Comparison of ENCODE assay signal across 1 cellular context in the genomic region with DNA sequence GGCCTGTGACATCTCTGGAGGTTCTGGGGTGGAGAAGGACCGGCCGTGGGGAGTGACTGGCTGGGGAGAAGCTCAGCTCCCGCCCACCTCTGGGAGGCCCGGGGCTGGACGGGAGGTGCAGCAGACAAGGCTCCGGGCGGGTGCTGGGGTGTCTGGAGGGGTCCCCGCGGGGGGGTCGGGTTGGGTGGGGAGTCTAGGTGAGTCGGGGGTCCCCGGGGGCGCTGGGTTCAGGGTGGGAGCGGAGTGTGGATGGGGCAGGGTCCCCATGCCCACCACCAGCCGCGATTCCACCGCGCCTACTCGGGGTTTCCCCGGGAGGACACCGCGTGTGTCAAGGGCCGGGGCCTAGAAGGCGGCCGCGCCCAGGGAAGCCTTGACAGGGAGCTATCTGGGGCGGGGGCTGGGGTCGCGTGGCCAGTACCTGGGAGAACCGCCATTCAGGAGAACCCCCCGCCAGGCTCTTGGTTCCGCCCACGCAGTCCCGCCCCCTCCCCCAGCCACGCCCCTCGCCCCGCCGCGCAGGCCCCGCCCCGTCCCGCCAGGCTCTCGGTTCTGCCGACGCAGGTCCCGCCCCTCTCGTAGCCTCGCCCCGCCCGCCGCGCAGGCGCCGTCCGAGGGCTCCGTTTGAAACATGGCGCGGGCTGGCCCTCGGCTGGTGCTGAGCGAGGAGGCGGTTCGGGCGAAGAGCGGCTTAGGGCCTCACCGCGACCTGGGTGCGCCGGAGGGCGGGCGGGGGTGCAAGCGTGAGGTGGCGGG.
TF ChIP-seq lines count a peak whose summit lies in the region.

A gene with protein sequence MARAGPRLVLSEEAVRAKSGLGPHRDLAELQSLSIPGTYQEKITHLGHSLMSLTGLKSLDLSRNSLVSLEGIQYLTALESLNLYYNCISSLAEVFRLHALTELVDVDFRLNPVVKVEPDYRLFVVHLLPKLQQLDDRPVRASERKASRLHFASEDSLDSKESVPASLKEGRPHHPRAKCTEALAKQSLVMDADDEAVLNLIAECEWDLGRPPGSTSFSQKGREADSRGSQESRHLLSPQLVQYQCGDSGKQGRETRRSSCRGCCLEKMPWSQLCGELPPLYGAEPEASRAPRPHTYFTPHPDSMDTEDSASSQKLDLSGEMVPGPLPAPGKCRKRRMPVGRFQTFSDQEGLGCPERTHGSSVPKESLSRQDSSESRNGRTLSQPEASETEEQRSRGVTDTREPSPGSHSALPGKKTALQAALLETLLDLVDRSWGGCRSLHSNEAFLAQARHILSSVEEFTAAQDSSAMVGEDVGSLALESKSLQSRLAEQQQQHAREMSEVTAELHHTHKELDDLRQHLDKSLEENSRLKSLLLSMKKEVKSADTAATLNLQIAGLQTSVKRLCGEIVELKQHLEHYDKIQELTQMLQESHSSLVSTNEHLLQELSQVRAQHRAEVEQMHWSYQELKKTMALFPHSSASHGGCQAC (plus strand): TSS at position 610 of the 756 bp plus-strand sequence. CDS start 22 bp downstream, at position 632.

TF ChIP-seq in K562, 482 proteins besides CTCF, POLR2A, EP300 and RAD21 (continued from another document and continues in another):
- TF ChIP-seq, protein P1, sequence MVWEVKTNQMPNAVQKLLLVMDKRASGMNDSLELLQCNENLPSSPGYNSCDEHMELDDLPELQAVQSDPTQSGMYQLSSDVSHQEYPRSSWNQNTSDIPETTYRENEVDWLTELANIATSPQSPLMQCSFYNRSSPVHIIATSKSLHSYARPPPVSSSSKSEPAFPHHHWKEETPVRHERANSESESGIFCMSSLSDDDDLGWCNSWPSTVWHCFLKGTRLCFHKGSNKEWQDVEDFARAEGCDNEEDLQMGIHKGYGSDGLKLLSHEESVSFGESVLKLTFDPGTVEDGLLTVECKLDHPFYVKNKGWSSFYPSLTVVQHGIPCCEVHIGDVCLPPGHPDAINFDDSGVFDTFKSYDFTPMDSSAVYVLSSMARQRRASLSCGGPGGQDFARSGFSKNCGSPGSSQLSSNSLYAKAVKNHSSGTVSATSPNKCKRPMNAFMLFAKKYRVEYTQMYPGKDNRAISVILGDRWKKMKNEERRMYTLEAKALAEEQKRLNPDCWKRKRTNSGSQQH (CRISPR knock-in tag; IDR thresholded peaks at IDR 0.05), result no peak
- TF ChIP-seq, protein P2, sequence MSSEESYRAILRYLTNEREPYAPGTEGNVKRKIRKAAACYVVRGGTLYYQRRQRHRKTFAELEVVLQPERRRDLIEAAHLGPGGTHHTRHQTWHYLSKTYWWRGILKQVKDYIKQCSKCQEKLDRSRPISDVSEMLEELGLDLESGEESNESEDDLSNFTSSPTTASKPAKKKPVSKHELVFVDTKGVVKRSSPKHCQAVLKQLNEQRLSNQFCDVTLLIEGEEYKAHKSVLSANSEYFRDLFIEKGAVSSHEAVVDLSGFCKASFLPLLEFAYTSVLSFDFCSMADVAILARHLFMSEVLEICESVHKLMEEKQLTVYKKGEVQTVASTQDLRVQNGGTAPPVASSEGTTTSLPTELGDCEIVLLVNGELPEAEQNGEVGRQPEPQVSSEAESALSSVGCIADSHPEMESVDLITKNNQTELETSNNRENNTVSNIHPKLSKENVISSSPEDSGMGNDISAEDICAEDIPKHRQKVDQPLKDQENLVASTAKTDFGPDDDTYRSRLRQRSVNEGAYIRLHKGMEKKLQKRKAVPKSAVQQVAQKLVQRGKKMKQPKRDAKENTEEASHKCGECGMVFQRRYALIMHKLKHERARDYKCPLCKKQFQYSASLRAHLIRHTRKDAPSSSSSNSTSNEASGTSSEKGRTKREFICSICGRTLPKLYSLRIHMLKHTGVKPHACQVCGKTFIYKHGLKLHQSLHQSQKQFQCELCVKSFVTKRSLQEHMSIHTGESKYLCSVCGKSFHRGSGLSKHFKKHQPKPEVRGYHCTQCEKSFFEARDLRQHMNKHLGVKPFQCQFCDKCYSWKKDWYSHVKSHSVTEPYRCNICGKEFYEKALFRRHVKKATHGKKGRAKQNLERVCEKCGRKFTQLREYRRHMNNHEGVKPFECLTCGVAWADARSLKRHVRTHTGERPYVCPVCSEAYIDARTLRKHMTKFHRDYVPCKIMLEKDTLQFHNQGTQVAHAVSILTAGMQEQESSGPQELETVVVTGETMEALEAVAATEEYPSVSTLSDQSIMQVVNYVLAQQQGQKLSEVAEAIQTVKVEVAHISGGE (CRISPR knock-in tag; IDR thresholded peaks at IDR 0.05), result peak in 1 of 3 experiments; percentile 35; a peak in 1 of 6 replicates
- TF ChIP-seq, protein P3, sequence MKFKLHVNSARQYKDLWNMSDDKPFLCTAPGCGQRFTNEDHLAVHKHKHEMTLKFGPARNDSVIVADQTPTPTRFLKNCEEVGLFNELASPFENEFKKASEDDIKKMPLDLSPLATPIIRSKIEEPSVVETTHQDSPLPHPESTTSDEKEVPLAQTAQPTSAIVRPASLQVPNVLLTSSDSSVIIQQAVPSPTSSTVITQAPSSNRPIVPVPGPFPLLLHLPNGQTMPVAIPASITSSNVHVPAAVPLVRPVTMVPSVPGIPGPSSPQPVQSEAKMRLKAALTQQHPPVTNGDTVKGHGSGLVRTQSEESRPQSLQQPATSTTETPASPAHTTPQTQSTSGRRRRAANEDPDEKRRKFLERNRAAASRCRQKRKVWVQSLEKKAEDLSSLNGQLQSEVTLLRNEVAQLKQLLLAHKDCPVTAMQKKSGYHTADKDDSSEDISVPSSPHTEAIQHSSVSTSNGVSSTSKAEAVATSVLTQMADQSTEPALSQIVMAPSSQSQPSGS (CRISPR knock-in tag; IDR thresholded peaks at IDR 0.05), result no peak
- TF ChIP-seq SMC3 (conservative IDR thresholded peaks at IDR 0.05; ENCODE audit: insufficient read depth, low read depth, low read length), result no peak
- TF ChIP-seq FOXK2 (conservative IDR thresholded peaks at IDR 0.05 in 1 of 2, IDR thresholded peaks at IDR 0.05 in 1 of 2; ENCODE audit: low read depth in 2 of 2), result peak in 1 of 2 experiments; percentile 77; a peak in 2 of 4 replicates
- TF ChIP-seq NFE2L1 (tag; IDR thresholded peaks at IDR 0.05; ENCODE audit: borderline replicate concordance, low read depth), result no peak
- no peak for TF ChIP-seq KLF10 (CRISPR knock-in tag; IDR thresholded peaks at IDR 0.05)
- TF ChIP-seq, protein P4, sequence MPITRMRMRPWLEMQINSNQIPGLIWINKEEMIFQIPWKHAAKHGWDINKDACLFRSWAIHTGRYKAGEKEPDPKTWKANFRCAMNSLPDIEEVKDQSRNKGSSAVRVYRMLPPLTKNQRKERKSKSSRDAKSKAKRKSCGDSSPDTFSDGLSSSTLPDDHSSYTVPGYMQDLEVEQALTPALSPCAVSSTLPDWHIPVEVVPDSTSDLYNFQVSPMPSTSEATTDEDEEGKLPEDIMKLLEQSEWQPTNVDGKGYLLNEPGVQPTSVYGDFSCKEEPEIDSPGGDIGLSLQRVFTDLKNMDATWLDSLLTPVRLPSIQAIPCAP (CRISPR knock-in tag; IDR thresholded peaks at IDR 0.05; ENCODE audit: borderline replicate concordance), result no peak
- TF ChIP-seq PML (IDR thresholded peaks at IDR 0.05; ENCODE audit: low read length), result peak; percentile 7; the same call in 1 of the 2 replicates
- TF ChIP-seq, protein P5, sequence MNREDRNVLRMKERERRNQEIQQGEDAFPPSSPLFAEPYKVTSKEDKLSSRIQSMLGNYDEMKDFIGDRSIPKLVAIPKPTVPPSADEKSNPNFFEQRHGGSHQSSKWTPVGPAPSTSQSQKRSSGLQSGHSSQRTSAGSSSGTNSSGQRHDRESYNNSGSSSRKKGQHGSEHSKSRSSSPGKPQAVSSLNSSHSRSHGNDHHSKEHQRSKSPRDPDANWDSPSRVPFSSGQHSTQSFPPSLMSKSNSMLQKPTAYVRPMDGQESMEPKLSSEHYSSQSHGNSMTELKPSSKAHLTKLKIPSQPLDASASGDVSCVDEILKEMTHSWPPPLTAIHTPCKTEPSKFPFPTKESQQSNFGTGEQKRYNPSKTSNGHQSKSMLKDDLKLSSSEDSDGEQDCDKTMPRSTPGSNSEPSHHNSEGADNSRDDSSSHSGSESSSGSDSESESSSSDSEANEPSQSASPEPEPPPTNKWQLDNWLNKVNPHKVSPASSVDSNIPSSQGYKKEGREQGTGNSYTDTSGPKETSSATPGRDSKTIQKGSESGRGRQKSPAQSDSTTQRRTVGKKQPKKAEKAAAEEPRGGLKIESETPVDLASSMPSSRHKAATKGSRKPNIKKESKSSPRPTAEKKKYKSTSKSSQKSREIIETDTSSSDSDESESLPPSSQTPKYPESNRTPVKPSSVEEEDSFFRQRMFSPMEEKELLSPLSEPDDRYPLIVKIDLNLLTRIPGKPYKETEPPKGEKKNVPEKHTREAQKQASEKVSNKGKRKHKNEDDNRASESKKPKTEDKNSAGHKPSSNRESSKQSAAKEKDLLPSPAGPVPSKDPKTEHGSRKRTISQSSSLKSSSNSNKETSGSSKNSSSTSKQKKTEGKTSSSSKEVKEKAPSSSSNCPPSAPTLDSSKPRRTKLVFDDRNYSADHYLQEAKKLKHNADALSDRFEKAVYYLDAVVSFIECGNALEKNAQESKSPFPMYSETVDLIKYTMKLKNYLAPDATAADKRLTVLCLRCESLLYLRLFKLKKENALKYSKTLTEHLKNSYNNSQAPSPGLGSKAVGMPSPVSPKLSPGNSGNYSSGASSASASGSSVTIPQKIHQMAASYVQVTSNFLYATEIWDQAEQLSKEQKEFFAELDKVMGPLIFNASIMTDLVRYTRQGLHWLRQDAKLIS (CRISPR knock-in tag; IDR thresholded peaks at IDR 0.05), result no peak
- TF ChIP-seq ZNF707 (CRISPR knock-in tag; conservative IDR thresholded peaks at IDR 0.05), result no peak
- no peak for TF ChIP-seq NEUROD1 (IDR thresholded peaks at IDR 0.05; ENCODE audit: borderline replicate concordance, low read depth, low read length, partially characterized antibody)
- no peak for TF ChIP-seq ZNF77 (CRISPR knock-in tag; IDR thresholded peaks at IDR 0.05)
- no peak for TF ChIP-seq TEAD4 (IDR thresholded peaks at IDR 0.05; ENCODE audit: low read length)
- TF ChIP-seq TEAD4 (CRISPR knock-in tag; IDR thresholded peaks at IDR 0.05; ENCODE audit: borderline replicate concordance), result no peak
- TF ChIP-seq NONO (IDR thresholded peaks at IDR 0.05; ENCODE audit: low read depth in 2 of 2, low read length in 1 of 2), result peak in 1 of 2 experiments; percentile 95; a peak in 2 of 4 replicates
- TF ChIP-seq, protein P6, sequence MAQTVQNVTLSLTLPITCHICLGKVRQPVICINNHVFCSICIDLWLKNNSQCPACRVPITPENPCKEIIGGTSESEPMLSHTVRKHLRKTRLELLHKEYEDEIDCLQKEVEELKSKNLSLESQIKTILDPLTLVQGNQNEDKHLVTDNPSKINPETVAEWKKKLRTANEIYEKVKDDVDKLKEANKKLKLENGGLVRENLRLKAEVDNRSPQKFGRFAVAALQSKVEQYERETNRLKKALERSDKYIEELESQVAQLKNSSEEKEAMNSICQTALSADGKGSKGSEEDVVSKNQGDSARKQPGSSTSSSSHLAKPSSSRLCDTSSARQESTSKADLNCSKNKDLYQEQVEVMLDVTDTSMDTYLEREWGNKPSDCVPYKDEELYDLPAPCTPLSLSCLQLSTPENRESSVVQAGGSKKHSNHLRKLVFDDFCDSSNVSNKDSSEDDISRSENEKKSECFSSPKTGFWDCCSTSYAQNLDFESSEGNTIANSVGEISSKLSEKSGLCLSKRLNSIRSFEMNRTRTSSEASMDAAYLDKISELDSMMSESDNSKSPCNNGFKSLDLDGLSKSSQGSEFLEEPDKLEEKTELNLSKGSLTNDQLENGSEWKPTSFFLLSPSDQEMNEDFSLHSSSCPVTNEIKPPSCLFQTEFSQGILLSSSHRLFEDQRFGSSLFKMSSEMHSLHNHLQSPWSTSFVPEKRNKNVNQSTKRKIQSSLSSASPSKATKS (CRISPR knock-in tag; IDR thresholded peaks at IDR 0.05), result no peak
- no peak for TF ChIP-seq SIRT6 (IDR thresholded peaks at IDR 0.05; ENCODE audit: low read depth, low read length)
- TF ChIP-seq DMBX1 (CRISPR knock-in tag; IDR thresholded peaks at IDR 0.05; ENCODE audit: borderline replicate concordance), result no peak
- TF ChIP-seq, protein P7, sequence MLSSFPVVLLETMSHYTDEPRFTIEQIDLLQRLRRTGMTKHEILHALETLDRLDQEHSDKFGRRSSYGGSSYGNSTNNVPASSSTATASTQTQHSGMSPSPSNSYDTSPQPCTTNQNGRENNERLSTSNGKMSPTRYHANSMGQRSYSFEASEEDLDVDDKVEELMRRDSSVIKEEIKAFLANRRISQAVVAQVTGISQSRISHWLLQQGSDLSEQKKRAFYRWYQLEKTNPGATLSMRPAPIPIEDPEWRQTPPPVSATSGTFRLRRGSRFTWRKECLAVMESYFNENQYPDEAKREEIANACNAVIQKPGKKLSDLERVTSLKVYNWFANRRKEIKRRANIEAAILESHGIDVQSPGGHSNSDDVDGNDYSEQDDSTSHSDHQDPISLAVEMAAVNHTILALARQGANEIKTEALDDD (IDR thresholded peaks at IDR 0.05), result no peak
- TF ChIP-seq ETV1 (tag; conservative IDR thresholded peaks at IDR 0.05; ENCODE audit: low read depth), result no peak
- TF ChIP-seq HDAC8 (tag; IDR thresholded peaks at IDR 0.05), result no peak
- TF ChIP-seq NCOA6 (IDR thresholded peaks at IDR 0.05), result peak; percentile 63; the same call in 1 of the 2 replicates
- peak; percentile 59 to 94 (median 88) for TF ChIP-seq YY1 (IDR thresholded peaks at IDR 0.05; ENCODE audit: borderline replicate concordance in 1 of 3, control insufficient read depth in 1 of 3, extremely low read depth in 1 of 3, insufficient read depth in 3 of 3, insufficient read length in 1 of 3, insufficient replicate concordance in 2 of 3, low read depth in 1 of 3, low read length in 2 of 3)
- peak; percentile 78 for TF ChIP-seq TBP (optimal IDR thresholded peaks at IDR 0.05; ENCODE audit: low read depth, low read length)
- no peak for TF ChIP-seq BCL6 (CRISPR knock-in tag; IDR thresholded peaks at IDR 0.05)
- TF ChIP-seq, protein P8, sequence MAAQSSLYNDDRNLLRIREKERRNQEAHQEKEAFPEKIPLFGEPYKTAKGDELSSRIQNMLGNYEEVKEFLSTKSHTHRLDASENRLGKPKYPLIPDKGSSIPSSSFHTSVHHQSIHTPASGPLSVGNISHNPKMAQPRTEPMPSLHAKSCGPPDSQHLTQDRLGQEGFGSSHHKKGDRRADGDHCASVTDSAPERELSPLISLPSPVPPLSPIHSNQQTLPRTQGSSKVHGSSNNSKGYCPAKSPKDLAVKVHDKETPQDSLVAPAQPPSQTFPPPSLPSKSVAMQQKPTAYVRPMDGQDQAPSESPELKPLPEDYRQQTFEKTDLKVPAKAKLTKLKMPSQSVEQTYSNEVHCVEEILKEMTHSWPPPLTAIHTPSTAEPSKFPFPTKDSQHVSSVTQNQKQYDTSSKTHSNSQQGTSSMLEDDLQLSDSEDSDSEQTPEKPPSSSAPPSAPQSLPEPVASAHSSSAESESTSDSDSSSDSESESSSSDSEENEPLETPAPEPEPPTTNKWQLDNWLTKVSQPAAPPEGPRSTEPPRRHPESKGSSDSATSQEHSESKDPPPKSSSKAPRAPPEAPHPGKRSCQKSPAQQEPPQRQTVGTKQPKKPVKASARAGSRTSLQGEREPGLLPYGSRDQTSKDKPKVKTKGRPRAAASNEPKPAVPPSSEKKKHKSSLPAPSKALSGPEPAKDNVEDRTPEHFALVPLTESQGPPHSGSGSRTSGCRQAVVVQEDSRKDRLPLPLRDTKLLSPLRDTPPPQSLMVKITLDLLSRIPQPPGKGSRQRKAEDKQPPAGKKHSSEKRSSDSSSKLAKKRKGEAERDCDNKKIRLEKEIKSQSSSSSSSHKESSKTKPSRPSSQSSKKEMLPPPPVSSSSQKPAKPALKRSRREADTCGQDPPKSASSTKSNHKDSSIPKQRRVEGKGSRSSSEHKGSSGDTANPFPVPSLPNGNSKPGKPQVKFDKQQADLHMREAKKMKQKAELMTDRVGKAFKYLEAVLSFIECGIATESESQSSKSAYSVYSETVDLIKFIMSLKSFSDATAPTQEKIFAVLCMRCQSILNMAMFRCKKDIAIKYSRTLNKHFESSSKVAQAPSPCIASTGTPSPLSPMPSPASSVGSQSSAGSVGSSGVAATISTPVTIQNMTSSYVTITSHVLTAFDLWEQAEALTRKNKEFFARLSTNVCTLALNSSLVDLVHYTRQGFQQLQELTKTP (IDR thresholded peaks at IDR 0.05; ENCODE audit: low read depth in 1 of 2, partially characterized antibody in 2 of 2), result no peak
- peak; percentile 84 for TF ChIP-seq POLR2G (IDR thresholded peaks at IDR 0.05; ENCODE audit: low read depth, low read length)
